In genomic region chr17:77124192-77124908, GRCh38 we compare ENCODE assay signal across 10 cellular contexts.
DNase-seq lines count a peak whose midpoint lies in the region; ATAC-seq and TF ChIP-seq lines count a peak whose summit lies in the region.
"Had no signal": no experiment of that assay in that cellular context is flagged by ENCODE, and none has a peak within 500 bp of the region (broad histone marks: within the 10 kb centered on the region; RNA-seq: fewer than 3 reads in every experiment).

No MANE protein-coding gene starts in this region.

- no peak overlapping the region for H3K4me3 ChIP-seq in fibroblast of mammary gland (ENCODE audit: control insufficient read depth, low read depth, low read length)
- no peak overlapping the region for H3K4me3 ChIP-seq in parathyroid adenoma (ENCODE audit: low read depth, low read length)

- H3K27me3 Mint-ChIP-seq in activated T-cell treated with anti-CD3 and anti-CD28 coated beads, Interleukin-2, amount 50 U/mL, for 24 hours: no peaks in the 10 kb centered on the region

- peak overlapping the region; percentile 57 for H3K27ac ChIP-seq in parathyroid adenoma

- DNase-seq in CD1c-positive myeloid dendritic cell (ENCODE audit: extremely low spot score): peak; percentile 77
- DNase-seq in fibroblast of mammary gland (ENCODE audit: low read depth): peak; percentile 71
- DNase-seq in NCI-H2227 treated with DMSO at 0.1 percent for 48 hours (lab: John Stamatoyannopoulos, UW): no peak
- no peak for DNase-seq in activated T-cell treated with anti-CD3 and anti-CD28 coated beads, Interleukin-2, amount 50 U/mL, for 24 hours
- no peak for DNase-seq in inferior parietal cortex (ENCODE audit: extremely low spot score)
- DNase-seq: activated T-cell treated with anti-CD3 and anti-CD28 coated beads, Interleukin-2, amount 50 U/mL, for 48 hours; RPMI8226 had no signal

- H3K27me3 ChIP-seq in parathyroid adenoma (ENCODE audit: control insufficient read depth, insufficient read depth, low read length): no peaks in the 10 kb centered on the region

- no peak overlapping the region for H3K4me3 Mint-ChIP-seq in activated T-cell treated with anti-CD3 and anti-CD28 coated beads, Interleukin-2, amount 50 U/mL, for 24 hours

- H3K36me3 Mint-ChIP-seq in activated T-cell treated with anti-CD3 and anti-CD28 coated beads, Interleukin-2, amount 50 U/mL, for 24 hours (ENCODE audit: low read depth): no peaks in the 10 kb centered on the region

- ATAC-seq in SK-N-SH treated with all-trans-retinoic acid at 6 μM for 48 hours (peak; percentile 25), HG03139 (IDR thresholded peaks at IDR 0.05; ENCODE audit: unreplicated experiment) (no peak)

- no peak overlapping the region for H3K4me2 ChIP-seq in parathyroid adenoma (ENCODE audit: low read length)

- H3K9ac ChIP-seq in parathyroid adenoma: no peak overlapping the region

- H3K27ac Mint-ChIP-seq in activated T-cell treated with anti-CD3 and anti-CD28 coated beads, Interleukin-2, amount 50 U/mL, for 24 hours: no peak overlapping the region

- H3K4me1 ChIP-seq in parathyroid adenoma: no peaks in the 10 kb centered on the region

- no peaks in the 10 kb centered on the region for H3K79me2 ChIP-seq in parathyroid adenoma

- peak overlapping the region; percentile 2 for H2AFZ ChIP-seq in parathyroid adenoma

- H3K9me3 Mint-ChIP-seq in activated T-cell treated with anti-CD3 and anti-CD28 coated beads, Interleukin-2, amount 50 U/mL, for 24 hours: no peaks in the 10 kb centered on the region

- H3K4me1 Mint-ChIP-seq in activated T-cell treated with anti-CD3 and anti-CD28 coated beads, Interleukin-2, amount 50 U/mL, for 24 hours (ENCODE audit: low read depth): peaks cover 38% of the 10 kb centered on the region

- H3K9me3 ChIP-seq in parathyroid adenoma (ENCODE audit: control insufficient read depth, low read length): no peaks in the 10 kb centered on the region

- TF ChIP-seq CTCF in fibroblast of mammary gland (conservative IDR thresholded peaks at IDR 0.05; ENCODE audit: control insufficient read depth, insufficient read depth, low read depth, low read length) (no peak), parathyroid adenoma (IDR thresholded peaks at IDR 0.05) (no peak)

- H3K36me3 ChIP-seq in parathyroid adenoma (ENCODE audit: control insufficient read depth, insufficient read depth, low read length): no peaks in the 10 kb centered on the region

TF ChIP-seq in SK-N-SH treated with all-trans-retinoic acid at 6 μM for 48 hours, 23 proteins besides CTCF, POLR2A, EP300 and RAD21:
- TF ChIP-seq CSDC2 (CRISPR knock-in tag; IDR thresholded peaks at IDR 0.05): 0 out of 2 replicates have a peak, but pooled peaks have one; percentile 22
- no peak for TF ChIP-seq ARNTL (CRISPR knock-in tag; IDR thresholded peaks at IDR 0.05; ENCODE audit: borderline replicate concordance, low read depth)
- peak; percentile 69 for TF ChIP-seq ISL1 (CRISPR knock-in tag; IDR thresholded peaks at IDR 0.05)

Comparison
In these comparisons a context has a peak if more than half of its experiments do, and no peak if none do; other contexts are left out.
1. DNase-seq: peak in CD1c-positive myeloid dendritic cell (single experiment) and fibroblast of mammary gland (single experiment); none in NCI-H2227 treated with DMSO at 0.1 percent for 48 hours (single experiment), activated T-cell treated with anti-CD3 and anti-CD28 coated beads, Interleukin-2, amount 50 U/mL, for 24 hours (single experiment) and inferior parietal cortex (single experiment).